ENCODE assay signal across 1 cellular context in genomic region chr17:40347319-40348135, GRCh38.
TF ChIP-seq lines count a peak whose summit lies in the region.

No MANE protein-coding gene starts in this region.

TF ChIP-seq in HepG2, 621 proteins besides CTCF, POLR2A, EP300 and RAD21 (continued from another document):
- no peak for TF ChIP-seq AFF4 (CRISPR knock-in tag; IDR thresholded peaks at IDR 0.05)
- TF ChIP-seq, protein P1, sequence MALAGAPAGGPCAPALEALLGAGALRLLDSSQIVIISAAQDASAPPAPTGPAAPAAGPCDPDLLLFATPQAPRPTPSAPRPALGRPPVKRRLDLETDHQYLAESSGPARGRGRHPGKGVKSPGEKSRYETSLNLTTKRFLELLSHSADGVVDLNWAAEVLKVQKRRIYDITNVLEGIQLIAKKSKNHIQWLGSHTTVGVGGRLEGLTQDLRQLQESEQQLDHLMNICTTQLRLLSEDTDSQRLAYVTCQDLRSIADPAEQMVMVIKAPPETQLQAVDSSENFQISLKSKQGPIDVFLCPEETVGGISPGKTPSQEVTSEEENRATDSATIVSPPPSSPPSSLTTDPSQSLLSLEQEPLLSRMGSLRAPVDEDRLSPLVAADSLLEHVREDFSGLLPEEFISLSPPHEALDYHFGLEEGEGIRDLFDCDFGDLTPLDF (CRISPR knock-in tag; IDR thresholded peaks at IDR 0.05) = no peak
